ENCODE assay signal across 8 cellular contexts in genomic region chr1:212607924-212608208, GRCh38. TPM values are rescaled to one million over a fixed set of nuclear protein-coding genes. Genes with fewer than 3 reads are reported as not detected.
A peak's percentile ranks its signal among the peaks of the same experiment; 100 is the strongest.
DNase-seq lines count a peak whose midpoint lies in the region; ATAC-seq and TF ChIP-seq lines count a peak whose summit lies in the region.

No MANE protein-coding gene starts in this region.

- H3K27me3 ChIP-seq in ACC112 (ENCODE audit: insufficient read depth, low read length) (peaks cover 52% of the 10 kb centered on the region), HUES64 (ENCODE audit: insufficient read depth, low read length) (peaks cover 71% of the 10 kb centered on the region)

- no peaks in the 10 kb centered on the region for H3K9me3 Mint-ChIP-seq in mesothelial cell of epicardium

- no peaks in the 10 kb centered on the region for H3K79me2 ChIP-seq in ACC112 (ENCODE audit: control insufficient read depth, insufficient read depth, low read length, unreplicated experiment)

- peak overlapping the region; percentile 85 for H3K4me3 Mint-ChIP-seq in mesothelial cell of epicardium

- H3K4me1 ChIP-seq in ACC112 (ENCODE audit: control insufficient read depth, insufficient read depth, low read length, unreplicated experiment) (peaks cover 21% of the 10 kb centered on the region), HUES64 (ENCODE audit: insufficient read depth, low read length) (peaks cover 54% of the 10 kb centered on the region)

- peak overlapping the region; percentile 93 for H3K27ac Mint-ChIP-seq in mesothelial cell of epicardium

- no peaks in the 10 kb centered on the region for H3K9me3 ChIP-seq in HUES64 (ENCODE audit: insufficient read depth, low read depth, low read length)

- peaks cover 56% of the 10 kb centered on the region for H3K27me3 Mint-ChIP-seq in mesothelial cell of epicardium (ENCODE audit: low read depth)

- peaks cover 61% of the 10 kb centered on the region for H3K4me1 Mint-ChIP-seq in mesothelial cell of epicardium

- H2AFZ ChIP-seq in ACC112 (ENCODE audit: low read length, unreplicated experiment): no peak overlapping the region

- no peaks in the 10 kb centered on the region for H3K36me3 ChIP-seq in ACC112 (ENCODE audit: insufficient read depth, low read length)
- H3K36me3 ChIP-seq in HUES64 (ENCODE audit: insufficient read depth, low read length): no peaks in the 10 kb centered on the region

- H3K27ac ChIP-seq in ACC112 (ENCODE audit: low read depth, low read length): peak overlapping the region; percentile 37; the same call in 1 of the 2 replicates
- peak overlapping the region; percentile 70; the same call in 1 of the 2 replicates for H3K27ac ChIP-seq in HUES64 (ENCODE audit: low read depth, low read length)
- H3K27ac ChIP-seq in caudate nucleus (ENCODE audit: low read depth, low read length): peak overlapping the region; percentile 76

- no peaks in the 10 kb centered on the region for H3K36me3 Mint-ChIP-seq in mesothelial cell of epicardium

- peak; percentile 8 for ATAC-seq in GM19395 (IDR thresholded peaks at IDR 0.05; ENCODE audit: unreplicated experiment)

- TF ChIP-seq CTCF in mesothelial cell of epicardium (IDR thresholded peaks at IDR 0.05; ENCODE audit: unreplicated experiment): no peak

- peak overlapping the region; percentile 77 for H3K4me3 ChIP-seq in ACC112 (ENCODE audit: low read depth, low read length)
- H3K4me3 ChIP-seq in HUES64 (ENCODE audit: low read length): peak overlapping the region; percentile 82

- H3K9ac ChIP-seq in HUES64 (ENCODE audit: low read depth, low read length): peak overlapping the region; percentile 72

- DNase-seq in caudate nucleus (lab: John Stamatoyannopoulos, UW) (peak in 7 of 61 donors; percentile 36 to 69 (median 56)), mesothelial cell of epicardium (ENCODE audit: low spot score in 2 of 2, unreplicated experiment in 2 of 2) (no peak), NCI-H69 (lab: John Stamatoyannopoulos, UW) (no peak), kidney tubule cell (ENCODE audit: low spot score) (no peak), GOT3 (lab: John Stamatoyannopoulos, UW) (no peak)

- under 1% methylated on average over 26 of the region's 27 CpGs for WGBS in HUES64

RNA-seq across cellular contexts. Expression of gene ATF3, which starts 0.7 kb away (rescaled TPM):
- 10.7 TPM for polyA plus RNA-seq in HUES64 (2013, experiment 1 of 2)
- polyA plus RNA-seq in HUES64 (2013, experiment 2 of 2): 11.8 TPM
- 134 to 147 TPM (median 146 TPM) in 3 replicates for total RNA-seq in mesothelial cell of epicardium
